ENCODE assay signal across 19 cellular contexts in genomic region chr3:37558580-37558979, GRCh38.
"Had no signal": no experiment of that assay in that cellular context is flagged by ENCODE, and none has a peak within 500 bp of the region (broad histone marks: within the 10 kb centered on the region; RNA-seq: fewer than 3 reads in every experiment).

No MANE protein-coding gene starts in this region.

- H3K4me1 ChIP-seq: upper lobe of right lung had no signal

- H3K36me3 ChIP-seq: brain microvascular endothelial cell, upper lobe of right lung had no signal

- DNase-seq: activated CD4-positive, alpha-beta T cell treated with anti-CD3 and anti-CD28 coated beads for 36 hours; activated CD8-positive, alpha-beta memory T cell treated with anti-CD3 and anti-CD28 coated beads for 24 hours; activated naive CD4-positive, alpha-beta T cell treated with anti-CD3 and anti-CD28 coated beads, Interleukin-2, amount 10 ng/mL, durations not matched to agents 7 days and 5 days; activated T-cell treated with anti-CD3 and anti-CD28 coated beads for 4 hours; brain microvascular endothelial cell; cerebellar nuclear complex; dermis blood vessel endothelial cell; erythroblast; immature natural killer cell; naive B cell; occipital lobe; stimulated activated CD4-positive, alpha-beta T cell treated with anti-CD3 and anti-CD28 coated beads, Interleukin-12 subunit alpha, Interleukin-12 subunit beta, amount 100 ng/mL, for 4 hours; stimulated activated naive CD4-positive, alpha-beta T cell; T-helper 1 cell; upper lobe of right lung had no signal

- H3K4me1 Mint-ChIP-seq: activated CD4-positive, alpha-beta T cell treated with anti-CD3 and anti-CD28 coated beads for 36 hours; activated naive CD4-positive, alpha-beta T cell treated with anti-CD3 and anti-CD28 coated beads, Interleukin-2, amount 10 ng/mL, durations not matched to agents 7 days and 5 days; immature natural killer cell had no signal

- H3K9me3 ChIP-seq: upper lobe of right lung had no signal

- H3K27me3 Mint-ChIP-seq: activated CD4-positive, alpha-beta T cell treated with anti-CD3 and anti-CD28 coated beads for 36 hours; activated naive CD4-positive, alpha-beta T cell treated with anti-CD3 and anti-CD28 coated beads, Interleukin-2, amount 10 ng/mL, durations not matched to agents 7 days and 5 days; naive B cell had no signal

- H3K4me3 ChIP-seq: upper lobe of right lung had no signal

- H3K9me3 Mint-ChIP-seq: activated naive CD4-positive, alpha-beta T cell treated with anti-CD3 and anti-CD28 coated beads, Interleukin-2, amount 10 ng/mL, durations not matched to agents 7 days and 5 days; activated T-helper 2 cell treated with anti-CD3 and anti-CD28 coated beads, Interferon-gamma antibody, Interleukin-2, Interleukin-4, amounts not matched to agents 10 μg/mL and 5 μg/mL and 100 μg/mL, durations not matched to agents 14 hours and 24 hours and 36 hours had no signal

- H3K4me3 Mint-ChIP-seq: activated CD4-positive, alpha-beta T cell treated with anti-CD3 and anti-CD28 coated beads for 36 hours; activated naive CD4-positive, alpha-beta T cell treated with anti-CD3 and anti-CD28 coated beads, Interleukin-2, amount 10 ng/mL, durations not matched to agents 7 days and 5 days; immature natural killer cell; naive B cell had no signal

- ATAC-seq: activated CD4-positive, alpha-beta T cell treated with anti-CD3 and anti-CD28 coated beads for 36 hours; sciatic nerve; upper lobe of right lung had no signal

- H3K36me3 Mint-ChIP-seq: activated naive CD4-positive, alpha-beta T cell treated with anti-CD3 and anti-CD28 coated beads, Interleukin-2, amount 10 ng/mL, durations not matched to agents 7 days and 5 days; immature natural killer cell; naive B cell had no signal

- H3K27me3 ChIP-seq: brain microvascular endothelial cell, upper lobe of right lung had no signal

- H3K27ac ChIP-seq: brain microvascular endothelial cell, upper lobe of right lung, VCaP had no signal

- H3K27ac Mint-ChIP-seq: activated CD4-positive, alpha-beta T cell treated with anti-CD3 and anti-CD28 coated beads for 36 hours; activated naive CD4-positive, alpha-beta T cell treated with anti-CD3 and anti-CD28 coated beads, Interleukin-2, amount 10 ng/mL, durations not matched to agents 7 days and 5 days; activated T-helper 2 cell treated with anti-CD3 and anti-CD28 coated beads, Interferon-gamma antibody, Interleukin-2, Interleukin-4, amounts not matched to agents 10 μg/mL and 5 μg/mL and 100 μg/mL, durations not matched to agents 14 hours and 24 hours and 36 hours; immature natural killer cell; progenitor cell of endocrine pancreas had no signal
